ENCODE assay signal across 22 cellular contexts in genomic region chr6:4636141-4636880, GRCh38.
"Had no signal": no experiment of that assay in that cellular context is flagged by ENCODE, and none has a peak within 500 bp of the region (broad histone marks: within the 10 kb centered on the region; RNA-seq: fewer than 3 reads in every experiment).

No MANE protein-coding gene starts in this region.

- H3K9me3 Mint-ChIP-seq: effector memory CD8-positive, alpha-beta T cell; natural killer cell; neural crest cell had no signal

- H3K27me3 Mint-ChIP-seq: dendritic cell treated with granulocyte-macrophage colony-stimulating factor and Interleukin-4, amounts not matched to agents 40 ng/mL and 50 ng/mL, for 4 days; progenitor cell of endocrine pancreas had no signal

- H3K4me3 ChIP-seq: left lung, lower lobe of right lung, ovary, right lobe of liver, spleen, thyroid gland, upper lobe of left lung, uterus had no signal

- H3K27ac Mint-ChIP-seq: dendritic cell treated with granulocyte-macrophage colony-stimulating factor and Interleukin-4, amounts not matched to agents 40 ng/mL and 50 ng/mL, for 4 days; effector memory CD8-positive, alpha-beta T cell; memory B cell; mesothelial cell of epicardium; natural killer cell; progenitor cell of endocrine pancreas had no signal

- H3K36me3 Mint-ChIP-seq: mesothelial cell of epicardium, natural killer cell had no signal

- H3K36me3 ChIP-seq: left lung, lower lobe of right lung, ovary, right lobe of liver, spleen, thyroid gland, upper lobe of left lung, uterus had no signal

- ATAC-seq: effector memory CD8-positive, alpha-beta T cell; left lung; lower lobe of right lung; right lobe of liver had no signal

- H3K4me3 Mint-ChIP-seq: dendritic cell treated with granulocyte-macrophage colony-stimulating factor and Interleukin-4, amounts not matched to agents 40 ng/mL and 50 ng/mL, for 4 days; effector memory CD8-positive, alpha-beta T cell; memory B cell; mesothelial cell of epicardium; natural killer cell; neural crest cell had no signal

- H3K4me1 ChIP-seq: left lung, lower lobe of right lung, right lobe of liver, spleen, thyroid gland, upper lobe of left lung, uterus had no signal

- H3K27me3 ChIP-seq: left lung, ovary, right lobe of liver, thyroid gland, upper lobe of left lung, uterus had no signal

- H3K9me3 ChIP-seq: lower lobe of right lung, ovary, right lobe of liver, thyroid gland, upper lobe of left lung, uterus had no signal

- DNase-seq: effector memory CD8-positive, alpha-beta T cell; foreskin melanocyte; islet precursor cell; left lung; lower lobe of right lung; natural killer cell; nucleus accumbens; ovary; right lobe of liver; spleen; stimulated activated CD4-positive, alpha-beta T cell treated with anti-CD3 and anti-CD28 coated beads, Interleukin-15, amount 100 ng/mL, for 24 hours; stimulated activated CD4-positive, alpha-beta T cell treated with anti-CD3 and anti-CD28 coated beads, Interleukin-1b, Interleukin-23, amount 100 ng/mL, for 48 hours; stimulated activated CD4-positive, alpha-beta T cell treated with anti-CD3 and anti-CD28 coated beads, Interleukin-4, amount 100 ng/mL, for 24 hours; stimulated activated naive CD4-positive, alpha-beta T cell treated with Interleukin-2 at 50 U/mL for 16 hours; thyroid gland; uterus had no signal

- H3K27ac ChIP-seq: left lung, lower lobe of right lung, ovary, right lobe of liver, spleen, thyroid gland, upper lobe of left lung, uterus had no signal

- H3K4me1 Mint-ChIP-seq: memory B cell, natural killer cell, neural crest cell had no signal
